Comparison of ENCODE assay signal across 8 cellular contexts in the genomic region with DNA sequence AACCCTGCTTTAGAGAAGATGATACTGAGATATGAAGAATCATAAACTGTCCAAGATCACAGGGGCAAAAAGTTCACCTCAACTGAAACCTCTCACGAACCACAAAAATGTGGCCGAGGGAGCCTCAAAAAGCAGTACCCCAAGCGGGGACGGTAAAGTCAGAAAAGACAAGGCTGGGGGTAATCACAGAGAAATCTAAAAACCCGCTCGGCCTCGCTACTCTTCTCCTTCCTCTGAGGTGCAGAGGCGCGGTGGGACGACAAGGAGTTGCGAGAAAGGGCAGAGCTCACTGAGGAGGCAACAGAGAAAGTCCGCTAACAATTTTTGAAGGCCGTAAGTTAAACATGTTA. TPM values are rescaled to one million over a fixed set of nuclear protein-coding genes. Genes with fewer than 3 reads are reported as not detected.
DNase-seq lines count a peak whose midpoint lies in the region; ATAC-seq and TF ChIP-seq lines count a peak whose summit lies in the region.

No MANE protein-coding gene starts in this region.

- H3K36me3 ChIP-seq in H7 (replicated peaks; ENCODE audit: control insufficient read depth, insufficient read depth, low read length) = no peaks in the 10 kb centered on the region
- H3K36me3 ChIP-seq in neural progenitor cell = no peaks in the 10 kb centered on the region

- peaks cover 8% of the 10 kb centered on the region for H3K79me2 ChIP-seq in neural progenitor cell (ENCODE audit: low read depth)

- H3K4me3 ChIP-seq in H7 (ENCODE audit: insufficient read depth, low read depth, low read length) (peak overlapping the region; percentile 85), neural progenitor cell (peak overlapping the region; percentile 69)

- peaks cover 4% of the 10 kb centered on the region for H3F3A ChIP-seq in neural progenitor cell (ENCODE audit: low read depth)

- peak overlapping the region; percentile 87 for H3K4me2 ChIP-seq in neural progenitor cell

- no peaks in the 10 kb centered on the region for H3K4me1 ChIP-seq in neural progenitor cell

- ATAC-seq in GM18502 (IDR thresholded peaks at IDR 0.05; ENCODE audit: poor library complexity, unreplicated experiment) = peak; percentile 45

- peak overlapping the region; percentile 91 for H3K27ac Mint-ChIP-seq in neural progenitor cell

- H3K27me3 ChIP-seq in H7 (ENCODE audit: control insufficient read depth, insufficient read depth, low read length) (no peaks in the 10 kb centered on the region), neural progenitor cell (no peaks in the 10 kb centered on the region)

- no peaks in the 10 kb centered on the region for H3K9me3 Mint-ChIP-seq in neural progenitor cell

- H3K9me3 ChIP-seq in neural progenitor cell (ENCODE audit: low read depth) = no peaks in the 10 kb centered on the region

- no peaks in the 10 kb centered on the region for H4K20me1 ChIP-seq in neural progenitor cell (ENCODE audit: low read depth)

- H3K27ac ChIP-seq in neural progenitor cell = no peak overlapping the region

- no peak for TF ChIP-seq CTCF in neural progenitor cell (IDR thresholded peaks at IDR 0.05)

- peaks cover 10% of the 10 kb centered on the region for H3K36me3 Mint-ChIP-seq in neural progenitor cell

- no peak for DNase-seq in H7
- peak; percentile 40 for DNase-seq in MV-4-11 (lab: John Stamatoyannopoulos, UW)
- DNase-seq in epidermal melanocyte (ENCODE audit: insufficient read length, low spot score) = peak; percentile 32
- no peak for DNase-seq in neural progenitor cell (ENCODE audit: low spot score)
- DNase-seq in hepatic stellate cell (ENCODE audit: low spot score) = no peak
- no peak for DNase-seq in HuH-7 (ENCODE audit: low spot score)
- DNase-seq in SHP77 (lab: John Stamatoyannopoulos, UW) = no peak

- H3K9ac ChIP-seq in neural progenitor cell = no peak overlapping the region

- H3K4me1 Mint-ChIP-seq in neural progenitor cell = peaks cover 4% of the 10 kb centered on the region

- H3K27me3 Mint-ChIP-seq in neural progenitor cell (ENCODE audit: insufficient read depth, low read depth) = no peaks in the 10 kb centered on the region

- H2AFZ ChIP-seq in neural progenitor cell (replicated peaks) = peak overlapping the region; percentile 94

- peak overlapping the region; percentile 98 for H3K4me3 Mint-ChIP-seq in neural progenitor cell

RNA-seq across cellular contexts. Expression of a gene that starts 0.4 kb away (rescaled TPM):
- total RNA-seq in H7 (2014; rRNA removed; shearing (Covaris generic)) = 4.7 and 6.2 TPM in 2 replicates
- 9.3 and 13.8 TPM in 2 replicates for total RNA-seq in neural progenitor cell (ENCODE audit: low replicate concordance)

Comparison
In these comparisons a context has a peak if more than half of its experiments do, and no peak if none do; other contexts are left out.
1. DNase-seq: peak in MV-4-11 (single experiment) and epidermal melanocyte (single experiment); none in H7 (single experiment), neural progenitor cell (single experiment), hepatic stellate cell (single experiment), HuH-7 (single experiment) and SHP77 (0 of 2).